1 cellular context compared by ENCODE assay signal in genomic region chr15:66854012-66854965, GRCh38.
TF ChIP-seq lines count a peak whose summit lies in the region.

No MANE protein-coding gene starts in this region.

TF ChIP-seq in H1, 55 proteins besides CTCF, POLR2A, EP300 and RAD21:
- no peak for TF ChIP-seq CREB1 (IDR thresholded peaks at IDR 0.05)
- TF ChIP-seq, protein P1, sequence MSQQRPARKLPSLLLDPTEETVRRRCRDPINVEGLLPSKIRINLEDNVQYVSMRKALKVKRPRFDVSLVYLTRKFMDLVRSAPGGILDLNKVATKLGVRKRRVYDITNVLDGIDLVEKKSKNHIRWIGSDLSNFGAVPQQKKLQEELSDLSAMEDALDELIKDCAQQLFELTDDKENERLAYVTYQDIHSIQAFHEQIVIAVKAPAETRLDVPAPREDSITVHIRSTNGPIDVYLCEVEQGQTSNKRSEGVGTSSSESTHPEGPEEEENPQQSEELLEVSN (IDR thresholded peaks at IDR 0.05) = peak; percentile 65
